In the genomic region with DNA sequence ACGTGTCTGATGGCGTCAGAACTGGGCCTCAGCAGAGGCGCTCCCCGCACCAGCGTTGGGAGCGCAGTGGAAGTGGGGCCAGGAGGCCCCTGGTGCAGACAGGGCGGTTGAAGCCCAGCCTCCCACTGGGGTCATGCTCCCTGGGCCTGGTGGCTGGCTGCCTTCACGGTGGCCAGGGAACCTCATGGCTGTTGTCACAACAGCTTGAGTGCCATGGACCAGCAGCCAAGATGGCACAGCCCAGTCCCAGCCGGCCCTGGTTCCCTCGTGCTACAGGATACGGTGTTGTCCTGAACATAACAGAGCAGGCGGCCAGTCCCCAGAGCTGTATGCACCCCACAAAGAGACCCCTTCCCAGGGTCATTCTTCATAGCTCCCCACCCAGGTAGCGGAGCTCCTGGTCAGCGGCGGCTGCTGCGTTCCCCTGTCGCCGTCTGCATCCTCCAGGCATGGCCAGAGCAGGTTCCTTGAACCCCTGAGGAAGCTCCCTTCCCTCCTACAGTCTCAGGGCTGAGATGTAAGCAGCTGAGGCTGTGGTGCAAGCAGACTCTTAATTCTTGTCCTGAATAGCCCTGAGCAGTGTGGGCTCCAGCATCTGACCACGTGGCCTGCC, we compare ENCODE assay signal across 22 cellular contexts.
"Had no signal": no experiment of that assay in that cellular context is flagged by ENCODE, and none has a peak within 500 bp of the region (broad histone marks: within the 10 kb centered on the region; RNA-seq: fewer than 3 reads in every experiment).

No MANE protein-coding gene starts in this region.

- H3K27me3 Mint-ChIP-seq: activated naive CD8-positive, alpha-beta T cell; brain had no signal

- H3K27me3 ChIP-seq: ascending aorta, Peyer's patch had no signal

- ATAC-seq: activated CD8-positive, alpha-beta T cell treated with anti-CD3 and anti-CD28 coated beads, Interleukin-2, amount 10 ng/mL, durations not matched to agents 7 days and 5 days; activated T-cell treated with anti-CD3 and anti-CD28 coated beads, Interleukin-2, amount 50 U/mL, for 4 hours; K562 had no signal

- H3K4me1 Mint-ChIP-seq: brain had no signal

- H3K36me3 Mint-ChIP-seq: activated naive CD8-positive, alpha-beta T cell had no signal

- H3K4me3 Mint-ChIP-seq: activated CD8-positive, alpha-beta T cell treated with anti-CD3 and anti-CD28 coated beads, Interleukin-2, amount 10 ng/mL, durations not matched to agents 7 days and 5 days; activated naive CD4-positive, alpha-beta T cell treated with anti-CD3 and anti-CD28 coated beads for 36 hours; activated naive CD8-positive, alpha-beta T cell; activated T-cell treated with anti-CD3 and anti-CD28 coated beads, Interleukin-2, amount 50 U/mL, for 4 hours; brain; T-helper 1 cell treated with Interleukin-12 subunit alpha and Interleukin-12 subunit beta and Interleukin-4 antibody, amounts not matched to agents 30 μg/mL and 1 μg/mL, for 36 hours had no signal

- H3K27ac Mint-ChIP-seq: activated CD8-positive, alpha-beta T cell treated with anti-CD3 and anti-CD28 coated beads, Interleukin-2, amount 10 ng/mL, durations not matched to agents 7 days and 5 days; activated naive CD4-positive, alpha-beta T cell treated with anti-CD3 and anti-CD28 coated beads for 36 hours; activated naive CD8-positive, alpha-beta T cell; brain; T-helper 1 cell treated with Interleukin-12 subunit alpha and Interleukin-12 subunit beta and Interleukin-4 antibody, amounts not matched to agents 30 μg/mL and 1 μg/mL, for 36 hours had no signal

- DNase-seq: activated CD4-positive, alpha-beta T cell treated with anti-CD3 and anti-CD28 coated beads for 48 hours; activated CD4-positive, alpha-beta T cell treated with anti-CD3 and anti-CD28 coated beads, Interleukin-2, amount 50 U/mL, for 4 hours; activated CD4-positive, CD25-positive, alpha-beta regulatory T cell treated with anti-CD3 and anti-CD28 coated beads, Interleukin-2, amount 50 U/mL, for 72 hours; activated CD8-positive, alpha-beta T cell treated with anti-CD3 and anti-CD28 coated beads, Interleukin-2, amount 10 ng/mL, durations not matched to agents 7 days and 5 days; activated effector memory CD4-positive, alpha-beta T cell treated with anti-CD3 and anti-CD28 coated beads, Interleukin-2, amount 50 U/mL, for 16 hours; activated naive CD4-positive, alpha-beta T cell treated with anti-CD3 and anti-CD28 coated beads for 36 hours; activated T-cell treated with anti-CD3 and anti-CD28 coated beads, Interleukin-2, amount 50 U/mL, for 4 hours; Karpas-422; NCI-H1105 treated with DMSO at 0.1 percent for 48 hours; NCI-H146; NCI-H187 treated with DMSO at 0.1 percent for 48 hours; NCI-H2081 treated with DMSO at 0.1 percent for 48 hours; NCI-H446; NCI-H524; Peyer's patch; SHP77 treated with DMSO at 0.1 percent for 48 hours had no signal

- H3K4me3 ChIP-seq: ascending aorta, K562, Peyer's patch had no signal

- H3K9me3 ChIP-seq: ascending aorta, Peyer's patch had no signal

- H3K27ac ChIP-seq: ascending aorta, Peyer's patch, RWPE1 had no signal

- H3K4me1 ChIP-seq: ascending aorta, Peyer's patch had no signal

- H3K9me3 Mint-ChIP-seq: activated naive CD4-positive, alpha-beta T cell treated with anti-CD3 and anti-CD28 coated beads for 36 hours; activated T-cell treated with anti-CD3 and anti-CD28 coated beads, Interleukin-2, amount 50 U/mL, for 4 hours; brain; T-helper 1 cell treated with Interleukin-12 subunit alpha and Interleukin-12 subunit beta and Interleukin-4 antibody, amounts not matched to agents 30 μg/mL and 1 μg/mL, for 36 hours had no signal
